14 cellular contexts compared by ENCODE assay signal in genomic region chr5:95734916-95735315, GRCh38. TPM values are rescaled to one million over a fixed set of nuclear protein-coding genes. Genes with fewer than 3 reads are reported as not detected.
DNase-seq lines count a peak whose midpoint lies in the region; ATAC-seq and TF ChIP-seq lines count a peak whose summit lies in the region.
"Had no signal": no experiment of that assay in that cellular context is flagged by ENCODE, and none has a peak within 500 bp of the region (broad histone marks: within the 10 kb centered on the region; RNA-seq: fewer than 3 reads in every experiment).

No MANE protein-coding gene starts in this region.

- intact Hi-C loops in esophagus muscularis mucosa (cut with DNase I), result loop anchor here (5.0 kb wide), 2 partner anchors 42 to 88 kb away; partner anchors contain the start of gene RFESD

- no peak for TF ChIP-seq CTCF in esophagus muscularis mucosa (IDR thresholded peaks at IDR 0.05)
- TF ChIP-seq CTCF in mesothelial cell of epicardium (IDR thresholded peaks at IDR 0.05; ENCODE audit: unreplicated experiment), result no peak

- no peak for TF ChIP-seq EP300 in esophagus muscularis mucosa (IDR thresholded peaks at IDR 0.05)

- H3K27ac ChIP-seq in esophagus muscularis mucosa (replicated peaks in 1 of 4) (peak overlapping the region; percentile 93 to 99 (median 96)), stomach smooth muscle (ENCODE audit: low read length) (peak overlapping the region; percentile 8), Karpas-422 (ENCODE audit: low read length) (no peak overlapping the region)

- H3K36me3 Mint-ChIP-seq in mesothelial cell of epicardium, result peaks cover 19% of the 10 kb centered on the region

- H3K9me3 Mint-ChIP-seq in mesothelial cell of epicardium, result no peaks in the 10 kb centered on the region
- H3K9me3 Mint-ChIP-seq: activated T-helper 2 cell treated with anti-CD3 and anti-CD28 coated beads, Interferon-gamma antibody, Interleukin-2, Interleukin-4, amounts not matched to agents 10 μg/mL and 5 μg/mL and 100 μg/mL, durations not matched to agents 14 hours and 24 hours and 36 hours; effector memory CD8-positive, alpha-beta T cell had no signal

- no peak for TF ChIP-seq POLR2A in esophagus muscularis mucosa (IDR thresholded peaks at IDR 0.05; ENCODE audit: low read depth)

- H3K4me1 ChIP-seq in esophagus muscularis mucosa (peaks cover 42 to 70% (median 68%) of the 10 kb centered on the region in 4 donors), stomach smooth muscle (ENCODE audit: control insufficient read depth, insufficient read depth, low read length) (peaks cover 8% of the 10 kb centered on the region), Karpas-422 (ENCODE audit: low read length) (peaks cover 15% of the 10 kb centered on the region; the same call in 1 of the 2 replicates)

- H3K27ac Mint-ChIP-seq in mesothelial cell of epicardium, result peak overlapping the region; percentile 86
- H3K27ac Mint-ChIP-seq: activated T-helper 2 cell treated with anti-CD3 and anti-CD28 coated beads, Interferon-gamma antibody, Interleukin-2, Interleukin-4, amounts not matched to agents 10 μg/mL and 5 μg/mL and 100 μg/mL, durations not matched to agents 14 hours and 24 hours and 36 hours; effector memory CD8-positive, alpha-beta T cell had no signal

- H2AFZ ChIP-seq in Karpas-422 (ENCODE audit: low read length), result no peak overlapping the region

- H3K27me3 ChIP-seq in MG63 (no peaks in the 10 kb centered on the region), esophagus muscularis mucosa (no peaks in the 10 kb centered on the region), stomach smooth muscle (ENCODE audit: control insufficient read depth in 1 of 2, insufficient read depth in 2 of 2, low read length in 2 of 2) (no peaks in the 10 kb centered on the region), Karpas-422 (ENCODE audit: low read length) (no peaks in the 10 kb centered on the region)

- no peaks in the 10 kb centered on the region for H3K79me2 ChIP-seq in Karpas-422 (ENCODE audit: low read length)

- no peak for ATAC-seq in HG02840 (IDR thresholded peaks at IDR 0.05; ENCODE audit: low FRiP score, unreplicated experiment)
- no peak for ATAC-seq in GM21528 (IDR thresholded peaks at IDR 0.05; ENCODE audit: low FRiP score, unreplicated experiment)
- ATAC-seq: effector memory CD8-positive, alpha-beta T cell; PC-3; stimulated activated naive CD8-positive, alpha-beta T cell treated with anti-CD3 and anti-CD28 coated beads, Interleukin-15, Interleukin-2, amounts not matched to agents 100 U/mL and 50 U/mL, for 24 hours had no signal

- H3K9me2 ChIP-seq in Karpas-422 (replicated peaks; ENCODE audit: insufficient read depth, low read length), result no peaks in the 10 kb centered on the region

- H3K36me3 ChIP-seq in MG63 (peaks cover 73% of the 10 kb centered on the region), esophagus muscularis mucosa (peaks cover 0 to 18% (median 13%) of the 10 kb centered on the region in 4 donors), stomach smooth muscle (ENCODE audit: control insufficient read depth in 2 of 2, insufficient read depth in 2 of 2, low read length in 2 of 2) (peaks cover 3 to 6% of the 10 kb centered on the region in 2 donors), Karpas-422 (ENCODE audit: insufficient read depth, low read length) (no peaks in the 10 kb centered on the region)

- no peak overlapping the region for H3K4me2 ChIP-seq in Karpas-422 (ENCODE audit: low read depth, low read length, poor library complexity, severe bottlenecking)

- H3K4me3 ChIP-seq in MG63 (peak overlapping the region; percentile 80), esophagus muscularis mucosa (peak overlapping the region; percentile 72 to 92 (median 76)), stomach smooth muscle (ENCODE audit: low read length in 2 of 2) (peak overlapping the region; percentile 33 to 47), Karpas-422 (ENCODE audit: low read length) (no peak overlapping the region)

- 17% methylated on average over 2 of the region's 2 CpGs for WGBS in esophagus muscularis mucosa

- H3K27me3 Mint-ChIP-seq in mesothelial cell of epicardium (ENCODE audit: low read depth), result no peaks in the 10 kb centered on the region

- no peaks in the 10 kb centered on the region for H4K20me1 ChIP-seq in Karpas-422 (ENCODE audit: insufficient read depth, low read depth, low read length)

- peak; percentile 47 for DNase-seq in MG63
- no peak for DNase-seq in esophagus muscularis mucosa (ENCODE audit: extremely low spot score)
- DNase-seq in mesothelial cell of epicardium (ENCODE audit: low spot score in 2 of 2, unreplicated experiment in 2 of 2), result no peak
- no peak for DNase-seq in activated CD4-positive, alpha-beta T cell treated with anti-CD3 and anti-CD28 coated beads, Interleukin-2, amount 50 U/mL, for 48 hours
- no peak for DNase-seq in Karpas-422
- DNase-seq: effector memory CD8-positive, alpha-beta T cell; NCI-H2029 treated with DMSO at 0.1 percent for 48 hours; stimulated activated CD4-positive, alpha-beta T cell treated with anti-CD3 and anti-CD28 coated beads, Interleukin-15, amount 100 ng/mL, for 24 hours; stimulated activated naive CD8-positive, alpha-beta T cell treated with anti-CD3 and anti-CD28 coated beads, Interleukin-15, Interleukin-2, amounts not matched to agents 100 U/mL and 50 U/mL, for 24 hours had no signal

- H3K4me3 Mint-ChIP-seq in mesothelial cell of epicardium, result peak overlapping the region; percentile 87
- H3K4me3 Mint-ChIP-seq: effector memory CD8-positive, alpha-beta T cell had no signal

- no peaks in the 10 kb centered on the region for H3K9me3 ChIP-seq in MG63
- H3K9me3 ChIP-seq in esophagus muscularis mucosa, result no peaks in the 10 kb centered on the region
- no peaks in the 10 kb centered on the region for H3K9me3 ChIP-seq in stomach smooth muscle (ENCODE audit: control insufficient read depth in 2 of 2, low read length in 2 of 2)
- no peaks in the 10 kb centered on the region for H3K9me3 ChIP-seq in Karpas-422 (ENCODE audit: low read length)

- H3K9ac ChIP-seq in stomach smooth muscle (ENCODE audit: low read length in 2 of 2) (peak overlapping the region in 1 of 2 donors; percentile 89), Karpas-422 (ENCODE audit: low read length) (no peak overlapping the region)

- peaks cover 58% of the 10 kb centered on the region for H3K4me1 Mint-ChIP-seq in mesothelial cell of epicardium

RNA-seq across cellular contexts. Expression of gene RHOBTB3, which starts 3.8 kb away (rescaled TPM):
- 74.7 and 99.2 TPM in 2 replicates for total RNA-seq in MG63 (2014; rRNA removed; shearing (Covaris generic); ENCODE audit: low replicate concordance)
- total RNA-seq in esophagus muscularis mucosa (100 to 1,000 TPM in 1 of 4 donors, 10 to 100 TPM in 3; 72.9 to 165 (median 89.2) TPM), mesothelial cell of epicardium (146 to 154 TPM (median 153 TPM) in 3 replicates)
- 0.97 and 1.5 TPM in 2 replicates for total RNA-seq in Karpas-422 (2014; rRNA removed; shearing (Covaris generic); ENCODE audit: low replicate concordance)

RNA-seq across cellular contexts. Expression of gene SPATA9, which starts 52.1 kb away (rescaled TPM):
- 1.1 TPM in 1 of 2 replicates, not detected in the other for total RNA-seq in MG63 (2014; rRNA removed; shearing (Covaris generic); ENCODE audit: low replicate concordance)
- total RNA-seq in esophagus muscularis mucosa (not detected), mesothelial cell of epicardium (0.74 to 1.3 TPM (median 0.95 TPM) in 3 replicates)
- total RNA-seq in Karpas-422 (2014; rRNA removed; shearing (Covaris generic); ENCODE audit: low replicate concordance), result not detected in 2 replicates
- total RNA-seq: activated T-helper 2 cell treated with anti-CD3 and anti-CD28 coated beads, Interferon-gamma antibody, Interleukin-2, Interleukin-4, amounts not matched to agents 10 μg/mL and 5 μg/mL and 100 μg/mL, durations not matched to agents 14 hours and 24 hours and 36 hours; PC-3 had no signal

Comparison
In these comparisons a context has a peak if more than half of its experiments do, and no peak if none do; other contexts are left out.
1. RNA of gene RHOBTB3, which starts 3.8 kb away (total RNA-seq): 146 to 154 TPM in mesothelial cell of epicardium, 72.9 to 165 TPM in esophagus muscularis mucosa and 74.7 to 99.2 TPM in MG63; 0.97 to 1.5 TPM in Karpas-422; every median in the first group is over 10 times any median in the second.